ENCODE assay signal across 12 cellular contexts in genomic region chr3:1381647-1382036, GRCh38.
DNase-seq lines count a peak whose midpoint lies in the region; ATAC-seq and TF ChIP-seq lines count a peak whose summit lies in the region.
"Had no signal": no experiment of that assay in that cellular context is flagged by ENCODE, and none has a peak within 500 bp of the region (broad histone marks: within the 10 kb centered on the region; RNA-seq: fewer than 3 reads in every experiment).

No MANE protein-coding gene starts in this region.

- in situ Hi-C loops in GM13976 (cut with MboI; ENCODE audit: low sequenced_read_pairs, unreplicated experiment), result no loop called here

- no peak for DNase-seq in HK-2 (ENCODE audit: unreplicated experiment)
- DNase-seq in COR-L47 (lab: John Stamatoyannopoulos, UW), result no peak
- DNase-seq in GM13976 (ENCODE audit: low spot score), result no peak
- DNase-seq in cerebellar cortex (ENCODE audit: low spot score), result no peak
- DNase-seq: activated CD4-positive, alpha-beta T cell treated with anti-CD3 and anti-CD28 coated beads, Interleukin-2, amount 10 ng/mL, durations not matched to agents 24 days and 14 days; NCI-H2029; uterus had no signal

- ATAC-seq in GM18498 (IDR thresholded peaks at IDR 0.05; ENCODE audit: unreplicated experiment) (peak; percentile 48), GM19438 (IDR thresholded peaks at IDR 0.05; ENCODE audit: low read depth, unreplicated experiment) (peak; percentile 35), HG02763 (IDR thresholded peaks at IDR 0.05; ENCODE audit: unreplicated experiment) (peak; percentile 33), HG03342 (IDR thresholded peaks at IDR 0.05; ENCODE audit: unreplicated experiment) (peak; percentile 47)
- ATAC-seq: A549 had no signal

- TF ChIP-seq CTCF in GM13976 (IDR thresholded peaks at IDR 0.05; ENCODE audit: borderline replicate concordance, control extremely low read depth, extremely low read depth, insufficient read depth, missing control alignments), result no peak
